9 cellular contexts compared by ENCODE assay signal in the genomic region with DNA sequence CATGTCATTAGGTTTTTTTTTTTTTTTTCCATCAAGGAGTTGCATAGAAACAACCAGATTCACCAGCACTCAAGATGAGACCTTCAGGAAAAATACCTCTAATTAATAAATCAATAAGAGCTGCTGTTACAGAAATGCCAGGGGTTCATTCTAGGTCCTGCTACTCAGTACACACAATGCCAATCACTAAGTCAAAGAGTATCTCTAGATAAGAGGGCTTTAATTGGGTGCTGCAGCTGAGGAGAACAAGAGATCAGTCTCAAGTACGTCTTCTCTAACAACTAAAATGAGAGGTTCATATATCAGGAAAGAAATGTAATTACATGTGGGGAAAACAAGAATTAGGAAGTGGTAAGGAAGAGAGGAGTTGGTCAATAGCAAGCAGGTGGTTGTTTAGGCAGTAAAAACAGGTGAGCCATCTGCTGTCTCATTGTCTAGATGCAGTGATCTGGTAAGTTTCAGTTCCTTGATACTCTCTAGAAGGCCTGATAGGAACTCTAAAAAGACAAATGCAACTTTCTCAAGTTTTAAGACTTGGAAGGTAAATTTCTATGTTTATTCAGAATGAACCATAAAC.
DNase-seq lines count a peak whose midpoint lies in the region; ATAC-seq lines count a peak whose summit lies in the region.
"Had no signal": no experiment of that assay in that cellular context is flagged by ENCODE, and none has a peak within 500 bp of the region (broad histone marks: within the 10 kb centered on the region; RNA-seq: fewer than 3 reads in every experiment).

No MANE protein-coding gene starts in this region.

- DNase-seq in NCI-H510A (lab: John Stamatoyannopoulos, UW) (peak; percentile 23), ACHN (no peak), medulla oblongata (ENCODE audit: extremely low spot score) (no peak), HuH-7.5 (ENCODE audit: low spot score) (no peak), iPS-NIHi11 (ENCODE audit: low spot score) (no peak)
- DNase-seq: Caco-2 had no signal

- ATAC-seq in GM18502 (IDR thresholded peaks at IDR 0.05; ENCODE audit: poor library complexity, unreplicated experiment): peak; percentile 99
- peak; percentile 99 for ATAC-seq in GM21447 (IDR thresholded peaks at IDR 0.05; ENCODE audit: unreplicated experiment)
- peak; percentile 99 for ATAC-seq in HG03139 (IDR thresholded peaks at IDR 0.05; ENCODE audit: unreplicated experiment)

- in situ Hi-C loops in ACHN (cut with HindIII; ENCODE audit: low pct_ligation_motif_present, low pct_unique_long_range_greater_than_20kb, low sequenced_read_pairs): no loop called here
